8 cellular contexts compared by ENCODE assay signal in genomic region chr12:101891462-101891971, GRCh38. TPM values are rescaled to one million over a fixed set of nuclear protein-coding genes. Genes with fewer than 3 reads are reported as not detected.
A peak's percentile ranks its signal among the peaks of the same experiment; 100 is the strongest.
DNase-seq lines count a peak whose midpoint lies in the region; ATAC-seq, FAIRE-seq and TF ChIP-seq lines count a peak whose summit lies in the region.

No MANE protein-coding gene starts in this region.

- intact Hi-C loops in left ventricle myocardium inferior (cut with micrococcal nuclease) (no loop called here), aorta (cut with DNase I) (loop anchor here in 1 of 2 donors (1.0 kb wide), 1 partner anchor 61 kb away; the partner anchor contains the start of gene GNPTAB)

- no peaks in the 10 kb centered on the region for H3K27me3 Mint-ChIP-seq in stimulated activated naive CD8-positive, alpha-beta T cell treated with anti-CD3 and anti-CD28 coated beads, Interleukin-15, amount 100 ng/mL, for 72 hours

- H3K36me3 ChIP-seq in left ventricle myocardium inferior, result no peaks in the 10 kb centered on the region
- no peaks in the 10 kb centered on the region for H3K36me3 ChIP-seq in aorta (ENCODE audit: control insufficient read depth in 1 of 2, insufficient read depth in 2 of 2, low read length in 1 of 2)

- H3K4me1 ChIP-seq in left ventricle myocardium inferior (peaks cover 4% of the 10 kb centered on the region), aorta (ENCODE audit: control insufficient read depth in 1 of 2, insufficient read depth in 2 of 2, low read length in 2 of 2) (peaks cover 0 to 3% of the 10 kb centered on the region in 2 donors)

- peak; percentile 10 for DNase-seq in stimulated activated naive CD8-positive, alpha-beta T cell treated with anti-CD3 and anti-CD28 coated beads, Interleukin-15, Interleukin-2, amounts not matched to agents 100 U/mL and 50 U/mL, for 24 hours
- DNase-seq in stimulated activated naive CD8-positive, alpha-beta T cell treated with anti-CD3 and anti-CD28 coated beads, Interleukin-15, amount 100 ng/mL, for 72 hours, result no peak
- DNase-seq in RCC 7860 (ENCODE audit: low spot score) (peak; percentile 74), left ventricle myocardium inferior (no peak), aorta (peak in 1 of 2 donors; percentile 73), T-helper 9 cell (no peak)
- no peak for DNase-seq in effector CD4-positive, alpha-beta T cell

- H3K9me3 ChIP-seq in left ventricle myocardium inferior (replicated peaks) (no peaks in the 10 kb centered on the region), aorta (ENCODE audit: control insufficient read depth, low read length) (no peaks in the 10 kb centered on the region)

- ATAC-seq in stimulated activated naive CD8-positive, alpha-beta T cell treated with anti-CD3 and anti-CD28 coated beads, Interleukin-15, Interleukin-2, amounts not matched to agents 100 U/mL and 50 U/mL, for 24 hours, result no peak
- ATAC-seq in stimulated activated naive CD8-positive, alpha-beta T cell treated with anti-CD3 and anti-CD28 coated beads, Interleukin-15, amount 100 ng/mL, for 72 hours, result no peak
- ATAC-seq in HG03095 (IDR thresholded peaks at IDR 0.05; ENCODE audit: unreplicated experiment), result peak; percentile 70
- ATAC-seq in aorta (ENCODE audit: low FRiP score), result peak; percentile 62

- no peak overlapping the region for H3K4me3 Mint-ChIP-seq in stimulated activated naive CD8-positive, alpha-beta T cell treated with anti-CD3 and anti-CD28 coated beads, Interleukin-15, amount 100 ng/mL, for 72 hours

- H3K4me1 Mint-ChIP-seq in stimulated activated naive CD8-positive, alpha-beta T cell treated with anti-CD3 and anti-CD28 coated beads, Interleukin-15, amount 100 ng/mL, for 72 hours, result peaks cover 8% of the 10 kb centered on the region

- H3K27me3 ChIP-seq in left ventricle myocardium inferior (ENCODE audit: low read depth), result no peaks in the 10 kb centered on the region
- H3K27me3 ChIP-seq in aorta (ENCODE audit: control insufficient read depth in 1 of 2, insufficient read depth in 2 of 2, low read length in 1 of 2), result no peaks in the 10 kb centered on the region

- no peak overlapping the region for H3K4me3 ChIP-seq in left ventricle myocardium inferior
- H3K4me3 ChIP-seq in aorta (ENCODE audit: low read length in 2 of 2), result no peak overlapping the region

- H3K27ac Mint-ChIP-seq in stimulated activated naive CD8-positive, alpha-beta T cell treated with anti-CD3 and anti-CD28 coated beads, Interleukin-15, amount 100 ng/mL, for 72 hours, result no peak overlapping the region

- no peaks in the 10 kb centered on the region for H3K9me3 Mint-ChIP-seq in stimulated activated naive CD8-positive, alpha-beta T cell treated with anti-CD3 and anti-CD28 coated beads, Interleukin-15, amount 100 ng/mL, for 72 hours

- no peak for TF ChIP-seq CTCF in left ventricle myocardium inferior (IDR thresholded peaks at IDR 0.05; ENCODE audit: borderline replicate concordance)

- H3K27ac ChIP-seq in left ventricle myocardium inferior (replicated peaks), result peak overlapping the region; percentile 36
- H3K27ac ChIP-seq in aorta (ENCODE audit: low read depth in 1 of 2, low read length in 2 of 2), result peak overlapping the region; percentile 22 to 39

- peak; percentile 35 for FAIRE-seq in RCC 7860 (lab: Jason Lieb, UNC)

- 2% methylated on average over 3 of the region's 3 CpGs for WGBS in aorta, 2 donors

RNA-seq across cellular contexts. Expression of gene DRAM1, which starts 14.1 kb away (rescaled TPM):
- total RNA-seq in left ventricle myocardium inferior (5.3 TPM), aorta (10 to 100 TPM; 28.6 to 37.4 TPM)
- 10 to 100 TPM; 11.0 to 16.5 TPM for polyA plus RNA-seq in aorta

Comparison
In these comparisons a context has a peak if more than half of its experiments do, and no peak if none do; other contexts are left out.
1. DNase-seq: peak in stimulated activated naive CD8-positive, alpha-beta T cell treated with anti-CD3 and anti-CD28 coated beads, Interleukin-15, Interleukin-2, amounts not matched to agents 100 U/mL and 50 U/mL, for 24 hours (single experiment) and RCC 7860 (single experiment); none in stimulated activated naive CD8-positive, alpha-beta T cell treated with anti-CD3 and anti-CD28 coated beads, Interleukin-15, amount 100 ng/mL, for 72 hours (0 of 2), left ventricle myocardium inferior (single experiment), effector CD4-positive, alpha-beta T cell (single experiment) and T-helper 9 cell (single experiment).
2. ATAC-seq: peak in HG03095 (single experiment) and aorta (single experiment); none in stimulated activated naive CD8-positive, alpha-beta T cell treated with anti-CD3 and anti-CD28 coated beads, Interleukin-15, Interleukin-2, amounts not matched to agents 100 U/mL and 50 U/mL, for 24 hours (single experiment) and stimulated activated naive CD8-positive, alpha-beta T cell treated with anti-CD3 and anti-CD28 coated beads, Interleukin-15, amount 100 ng/mL, for 72 hours (single experiment).